In the genomic region with DNA sequence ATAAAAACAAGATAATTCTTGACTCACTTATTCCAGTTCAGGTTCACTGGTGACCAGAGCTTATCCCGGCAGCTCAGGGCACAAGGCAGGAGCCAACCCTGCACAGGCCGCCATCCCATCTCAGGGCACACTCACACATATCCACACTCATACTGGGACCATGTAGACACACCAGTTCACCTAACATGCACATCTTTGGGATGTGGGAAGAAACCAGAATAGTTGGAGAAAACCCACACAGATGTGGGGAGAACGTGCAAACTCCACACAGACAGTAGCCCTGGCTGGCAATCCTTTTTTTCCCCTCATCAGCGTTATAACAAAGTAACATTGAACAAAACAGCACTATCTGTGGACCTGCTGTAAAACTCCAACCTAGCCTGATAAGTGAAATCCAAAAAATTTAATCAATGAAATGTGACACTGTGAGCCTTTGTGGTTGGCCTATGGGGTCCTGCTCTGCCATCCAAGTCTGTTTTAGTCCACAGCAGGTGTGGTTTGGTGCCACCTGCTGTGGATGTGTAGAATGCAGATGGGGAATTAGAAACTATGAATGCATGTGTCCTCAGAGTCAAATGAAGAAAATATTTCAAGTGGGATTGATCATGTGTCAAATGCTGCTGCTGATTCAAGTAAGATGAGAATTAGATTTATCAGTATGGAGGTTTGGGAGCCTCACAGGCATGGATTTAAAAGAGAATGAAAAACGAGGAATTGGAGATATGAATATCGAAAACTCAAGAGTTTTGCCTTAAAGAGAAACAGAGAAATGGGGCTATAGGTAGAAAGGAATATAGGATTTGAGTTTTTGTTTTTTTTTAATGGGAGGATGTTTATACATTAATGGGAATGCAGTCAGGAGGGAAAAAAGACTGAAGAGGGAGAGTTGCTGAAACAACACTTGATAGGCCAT, we compare ENCODE assay signal across 9 cellular contexts. TPM values are rescaled to one million over a fixed set of nuclear protein-coding genes. Genes with fewer than 3 reads are reported as not detected.
DNase-seq lines count a peak whose midpoint lies in the region; ATAC-seq and TF ChIP-seq lines count a peak whose summit lies in the region.
"Had no signal": no experiment of that assay in that cellular context is flagged by ENCODE, and none has a peak within 500 bp of the region (broad histone marks: within the 10 kb centered on the region; RNA-seq: fewer than 3 reads in every experiment).

No MANE protein-coding gene starts in this region.

- H3K9me3 ChIP-seq in parathyroid adenoma (ENCODE audit: control insufficient read depth, low read length), result no peaks in the 10 kb centered on the region
- H3K9me3 ChIP-seq: SJSA1 had no signal

- H3K79me2 ChIP-seq in parathyroid adenoma, result no peaks in the 10 kb centered on the region

- no peak overlapping the region for H3K9ac ChIP-seq in parathyroid adenoma

- ATAC-seq in GM18511 (IDR thresholded peaks at IDR 0.05; ENCODE audit: unreplicated experiment) (peak; percentile 78), HG03196 (IDR thresholded peaks at IDR 0.05; ENCODE audit: unreplicated experiment) (peak; percentile 72)

- H3K27ac ChIP-seq in C4-2B (no peak overlapping the region), parathyroid adenoma (no peak overlapping the region)
- H3K27ac ChIP-seq: SJSA1 had no signal

- H3K4me3 Mint-ChIP-seq in activated T-cell treated with anti-CD3 and anti-CD28 coated beads, Interleukin-2, amount 50 U/mL, for 24 hours, result no peak overlapping the region

- no peaks in the 10 kb centered on the region for H3K36me3 ChIP-seq in parathyroid adenoma (ENCODE audit: control insufficient read depth, insufficient read depth, low read length)

- no peaks in the 10 kb centered on the region for H3K27me3 Mint-ChIP-seq in activated T-cell treated with anti-CD3 and anti-CD28 coated beads, Interleukin-2, amount 50 U/mL, for 24 hours

- H3K4me1 ChIP-seq in parathyroid adenoma, result peaks cover 5% of the 10 kb centered on the region
- H3K4me1 ChIP-seq: SJSA1 had no signal

- TF ChIP-seq CTCF in C4-2B (conservative IDR thresholded peaks at IDR 0.05), result peak; percentile 82
- TF ChIP-seq CTCF in fibroblast of villous mesenchyme (IDR thresholded peaks at IDR 0.05; ENCODE audit: insufficient read depth, low read depth, low read length), result peak; percentile 81
- TF ChIP-seq CTCF in parathyroid adenoma (IDR thresholded peaks at IDR 0.05), result peak; percentile 88

- H3K9me3 Mint-ChIP-seq in activated T-cell treated with anti-CD3 and anti-CD28 coated beads, Interleukin-2, amount 50 U/mL, for 24 hours, result no peaks in the 10 kb centered on the region

- peaks cover 86% of the 10 kb centered on the region for H3K36me3 Mint-ChIP-seq in activated T-cell treated with anti-CD3 and anti-CD28 coated beads, Interleukin-2, amount 50 U/mL, for 24 hours (ENCODE audit: low read depth)

- peaks cover 8% of the 10 kb centered on the region for H3K4me1 Mint-ChIP-seq in activated T-cell treated with anti-CD3 and anti-CD28 coated beads, Interleukin-2, amount 50 U/mL, for 24 hours (ENCODE audit: low read depth)

- H3K4me2 ChIP-seq in parathyroid adenoma (ENCODE audit: low read length), result no peak overlapping the region

- H3K27me3 ChIP-seq in parathyroid adenoma (ENCODE audit: control insufficient read depth, insufficient read depth, low read length), result no peaks in the 10 kb centered on the region
- H3K27me3 ChIP-seq: SJSA1 had no signal

- H3K4me3 ChIP-seq in fibroblast of villous mesenchyme (ENCODE audit: low read depth, low read length) (no peak overlapping the region), parathyroid adenoma (ENCODE audit: low read depth, low read length) (no peak overlapping the region)
- H3K4me3 ChIP-seq: SJSA1 had no signal

- DNase-seq in NCI-H82 treated with DMSO at 0.1 percent for 48 hours (lab: John Stamatoyannopoulos, UW; ENCODE audit: unreplicated experiment) (peak; percentile 44), fibroblast of villous mesenchyme (ENCODE audit: low read depth) (peak; percentile 53), NCI-H226 (no peak)
- DNase-seq in activated T-cell treated with anti-CD3 and anti-CD28 coated beads, Interleukin-2, amount 50 U/mL, for 24 hours, result peak; percentile 50

- peak overlapping the region; percentile 78 for H3K27ac Mint-ChIP-seq in activated T-cell treated with anti-CD3 and anti-CD28 coated beads, Interleukin-2, amount 50 U/mL, for 24 hours

- H2AFZ ChIP-seq in parathyroid adenoma, result no peak overlapping the region

RNA-seq across cellular contexts. Expression of a gene that starts 47.0 kb away (rescaled TPM):
- 148 and 221 TPM in 2 replicates for total RNA-seq in fibroblast of villous mesenchyme
